12 cellular contexts compared by ENCODE assay signal in the genomic region with DNA sequence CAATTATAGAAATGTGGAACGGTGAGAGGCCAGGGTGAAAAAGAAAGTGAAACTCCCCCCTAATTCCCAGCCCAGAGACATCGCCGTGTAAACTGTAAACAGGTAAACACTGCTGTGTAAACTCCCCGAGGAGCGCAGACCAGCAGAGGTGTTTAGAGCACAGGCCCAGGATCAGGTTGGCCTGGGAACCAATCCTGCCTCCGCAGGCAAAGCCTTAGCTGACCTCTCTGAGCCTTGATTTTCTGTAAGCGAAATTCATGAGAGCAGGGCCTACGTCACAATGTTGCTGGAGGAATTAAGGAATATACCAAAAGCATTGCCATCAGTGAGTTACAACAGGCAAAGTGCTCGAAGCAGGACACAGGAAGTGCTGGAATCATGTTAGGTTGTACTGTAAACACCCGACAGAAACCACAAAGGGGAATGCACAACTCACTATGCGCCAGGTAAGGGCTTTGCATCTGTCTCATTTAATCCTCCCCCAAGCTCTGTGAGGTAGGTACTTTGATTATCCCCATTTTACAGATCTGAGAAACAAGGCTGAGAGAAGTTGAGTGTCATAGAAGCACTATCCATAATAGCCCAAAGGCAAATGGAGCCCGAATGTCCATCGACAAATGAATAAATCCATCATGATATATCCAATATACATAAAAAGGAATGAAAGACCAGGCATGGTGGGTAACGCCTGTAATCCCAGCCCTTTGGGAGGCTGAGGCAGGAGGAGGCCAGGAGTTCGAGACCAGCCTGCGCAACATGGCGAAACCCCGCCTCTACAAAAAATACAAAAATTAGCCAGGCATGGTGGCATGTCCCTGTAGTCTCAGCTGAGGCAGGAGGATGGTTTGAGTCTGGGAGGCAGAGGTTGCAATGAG.
A peak's percentile ranks its signal among the peaks of the same experiment; 100 is the strongest.
DNase-seq lines count a peak whose midpoint lies in the region; ATAC-seq and TF ChIP-seq lines count a peak whose summit lies in the region.
"Had no signal": no experiment of that assay in that cellular context is flagged by ENCODE, and none has a peak within 500 bp of the region (broad histone marks: within the 10 kb centered on the region; RNA-seq: fewer than 3 reads in every experiment).

No MANE protein-coding gene starts in this region.

- no peaks in the 10 kb centered on the region for H3K9me3 ChIP-seq in mucosa of stomach (ENCODE audit: control insufficient read depth, low read length)
- H3K9me3 ChIP-seq: heart right ventricle had no signal

- no peaks in the 10 kb centered on the region for H3K27me3 Mint-ChIP-seq in activated naive CD8-positive, alpha-beta T cell treated with anti-CD3 and anti-CD28 coated beads, Interleukin-2, amount 50 U/mL, for 24 hours

- no peaks in the 10 kb centered on the region for H3K36me3 Mint-ChIP-seq in activated naive CD8-positive, alpha-beta T cell treated with anti-CD3 and anti-CD28 coated beads, Interleukin-2, amount 50 U/mL, for 24 hours (ENCODE audit: low read depth)
- H3K36me3 Mint-ChIP-seq: naive B cell; stimulated activated naive B cell treated with anti-CD40 and anti-IgM and Interleukin-4, amounts not matched to agents 10 μg/mL and 1 μg/mL and 100 μg/mL, for 72 hours had no signal

- peak overlapping the region; percentile 8 for H3K27ac Mint-ChIP-seq in activated naive CD8-positive, alpha-beta T cell treated with anti-CD3 and anti-CD28 coated beads, Interleukin-2, amount 50 U/mL, for 24 hours
- H3K27ac Mint-ChIP-seq: naive B cell; stimulated activated naive B cell treated with anti-CD40 and anti-IgM and Interleukin-4, amounts not matched to agents 10 μg/mL and 1 μg/mL and 100 μg/mL, for 72 hours had no signal

- no peak for ATAC-seq in activated naive CD8-positive, alpha-beta T cell treated with anti-CD3 and anti-CD28 coated beads, Interleukin-2, amount 50 U/mL, for 24 hours
- ATAC-seq in GM19035 (IDR thresholded peaks at IDR 0.05; ENCODE audit: unreplicated experiment) (no peak), HG02763 (IDR thresholded peaks at IDR 0.05; ENCODE audit: unreplicated experiment) (no peak)
- ATAC-seq: heart right ventricle; stimulated activated naive B cell treated with anti-CD40 and anti-IgM and Interleukin-4, amounts not matched to agents 10 μg/mL and 1 μg/mL and 100 μg/mL, for 72 hours had no signal

- H3K9me3 Mint-ChIP-seq in activated naive CD8-positive, alpha-beta T cell treated with anti-CD3 and anti-CD28 coated beads, Interleukin-2, amount 50 U/mL, for 24 hours, result no peaks in the 10 kb centered on the region
- H3K9me3 Mint-ChIP-seq: naive B cell; stimulated activated naive B cell treated with anti-CD40 and anti-IgM and Interleukin-4, amounts not matched to agents 10 μg/mL and 1 μg/mL and 100 μg/mL, for 72 hours had no signal

- no peak for TF ChIP-seq CTCF in LNCaP clone FGC (IDR thresholded peaks at IDR 0.05; ENCODE audit: control insufficient read depth, extremely low read depth, insufficient read depth)

- peak overlapping the region; percentile 51 for H3K4me3 Mint-ChIP-seq in activated naive CD8-positive, alpha-beta T cell treated with anti-CD3 and anti-CD28 coated beads, Interleukin-2, amount 50 U/mL, for 24 hours
- H3K4me3 Mint-ChIP-seq: naive B cell; stimulated activated naive B cell treated with anti-CD40 and anti-IgM and Interleukin-4, amounts not matched to agents 10 μg/mL and 1 μg/mL and 100 μg/mL, for 72 hours had no signal

- DNase-seq in COLO668 (lab: John Stamatoyannopoulos, UW; ENCODE audit: unreplicated experiment) (peak; percentile 42), LNCaP clone FGC (ENCODE audit: low read depth) (peak; percentile 73), NCI-H526 treated with DMSO at 0.1 percent for 48 hours (lab: John Stamatoyannopoulos, UW) (no peak)
- no peak for DNase-seq in activated naive CD8-positive, alpha-beta T cell treated with anti-CD3 and anti-CD28 coated beads, Interleukin-2, amount 50 U/mL, for 24 hours
- DNase-seq: heart right ventricle; naive B cell; NCI-H1694 treated with DMSO at 0.1 percent for 48 hours; SIG-M5; stimulated activated naive B cell treated with anti-CD40 and anti-IgM and Interleukin-4, amounts not matched to agents 10 μg/mL and 1 μg/mL and 100 μg/mL, for 72 hours had no signal

- H3K4me3 ChIP-seq in LNCaP clone FGC (ENCODE audit: low read depth, low read length) (no peak overlapping the region), mucosa of stomach (ENCODE audit: low read length) (no peak overlapping the region)

- H3K4me1 Mint-ChIP-seq in activated naive CD8-positive, alpha-beta T cell treated with anti-CD3 and anti-CD28 coated beads, Interleukin-2, amount 50 U/mL, for 24 hours, result peaks cover 12% of the 10 kb centered on the region
- H3K4me1 Mint-ChIP-seq: naive B cell had no signal

- no peaks in the 10 kb centered on the region for H3K27me3 ChIP-seq in mucosa of stomach (ENCODE audit: control insufficient read depth, insufficient read depth, low read length)
- H3K27me3 ChIP-seq: heart right ventricle had no signal

- H3K9ac ChIP-seq in mucosa of stomach (ENCODE audit: low read length), result peak overlapping the region; percentile 2

- H3K4me1 ChIP-seq in mucosa of stomach (ENCODE audit: control insufficient read depth, insufficient read depth, low read length), result peaks cover 66% of the 10 kb centered on the region

- H3K36me3 ChIP-seq in mucosa of stomach (ENCODE audit: control insufficient read depth, insufficient read depth, low read length), result no peaks in the 10 kb centered on the region
- H3K36me3 ChIP-seq: heart right ventricle had no signal

Comparison
In these comparisons a context has a peak if more than half of its experiments do, and no peak if none do; other contexts are left out.
1. DNase-seq: peak in COLO668 (single experiment) and LNCaP clone FGC (single experiment); none in activated naive CD8-positive, alpha-beta T cell treated with anti-CD3 and anti-CD28 coated beads, Interleukin-2, amount 50 U/mL, for 24 hours (single experiment) and NCI-H526 treated with DMSO at 0.1 percent for 48 hours (single experiment).